In the genomic region with DNA sequence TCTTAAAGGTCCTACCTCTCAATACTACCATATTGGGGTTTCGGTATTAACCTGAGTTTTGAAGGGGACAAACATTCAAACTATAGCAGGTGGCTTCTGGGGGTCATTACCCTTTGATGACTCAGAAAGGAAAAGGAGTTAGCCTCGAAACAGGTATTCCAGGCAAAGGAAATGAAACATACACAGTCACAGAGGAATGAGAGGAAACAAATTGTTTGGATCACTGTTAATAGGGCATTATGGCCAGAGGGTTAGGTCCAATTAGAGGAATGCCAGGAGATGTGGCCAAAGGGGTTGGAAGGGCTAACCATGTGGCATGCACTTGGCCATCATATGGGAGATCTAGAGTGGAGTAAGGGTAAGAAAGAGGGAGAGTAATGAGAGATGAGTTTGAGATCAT, we compare ENCODE assay signal across 1 cellular context.
TF ChIP-seq lines count a peak whose summit lies in the region.

No MANE protein-coding gene starts in this region.

TF ChIP-seq in endothelial cell of umbilical vein, 7 proteins besides CTCF, POLR2A, EP300 and RAD21:
- TF ChIP-seq, protein P1, sequence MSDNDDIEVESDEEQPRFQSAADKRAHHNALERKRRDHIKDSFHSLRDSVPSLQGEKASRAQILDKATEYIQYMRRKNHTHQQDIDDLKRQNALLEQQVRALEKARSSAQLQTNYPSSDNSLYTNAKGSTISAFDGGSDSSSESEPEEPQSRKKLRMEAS (IDR thresholded peaks at IDR 0.05; ENCODE audit: insufficient read depth, insufficient read length), result no peak
- no peak for TF ChIP-seq JUN (IDR thresholded peaks at IDR 0.05; ENCODE audit: borderline replicate concordance, insufficient read depth, insufficient read length, low read depth)
- TF ChIP-seq GATA2 (IDR thresholded peaks at IDR 0.05; ENCODE audit: insufficient read depth, insufficient read length, low read depth, low read length), result no peak
- TF ChIP-seq EZH2 (IDR thresholded peaks at IDR 0.05; ENCODE audit: borderline replicate concordance, low read depth, low read length, severe bottlenecking), result no peak
- peak; percentile 61 for TF ChIP-seq FOS (IDR thresholded peaks at IDR 0.05; ENCODE audit: borderline replicate concordance, insufficient read depth, low read length)
- no peak for TF ChIP-seq MYC (IDR thresholded peaks at IDR 0.05; ENCODE audit: low read depth, low read length)
